ENCODE assay signal across 25 cellular contexts in the genomic region with DNA sequence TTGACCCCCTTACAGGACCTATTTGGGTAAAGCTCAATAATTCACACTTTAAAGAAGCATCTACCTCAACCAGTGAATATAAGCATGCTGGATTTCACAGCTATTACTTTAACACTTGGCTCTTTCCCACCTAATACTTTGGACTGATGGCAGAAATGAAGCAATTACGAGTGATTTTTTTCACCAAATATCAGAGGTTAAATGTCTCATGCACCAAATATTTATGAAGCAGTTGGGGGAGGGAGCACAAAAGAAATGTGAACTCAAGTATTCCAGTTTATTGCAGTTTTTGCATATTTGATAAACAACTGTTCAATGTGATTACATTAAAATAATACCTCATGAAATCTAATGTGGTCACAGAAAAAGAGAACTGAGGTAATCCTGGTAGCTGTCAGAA.
"Had no signal": no experiment of that assay in that cellular context is flagged by ENCODE, and none has a peak within 500 bp of the region (broad histone marks: within the 10 kb centered on the region; RNA-seq: fewer than 3 reads in every experiment).

No MANE protein-coding gene starts in this region.

- H3K27ac ChIP-seq: coronary artery, esophagus muscularis mucosa, hepatocyte, left ventricle myocardium inferior, neural progenitor cell, stomach, suprapubic skin, tibial nerve, VCaP had no signal

- H3K36me3 ChIP-seq: esophagus muscularis mucosa, left ventricle myocardium inferior, neural progenitor cell, stomach, suprapubic skin, tibial nerve had no signal

- DNase-seq: activated CD4-positive, alpha-beta T cell treated with anti-CD3 and anti-CD28 coated beads, Interleukin-2, amount 10 ng/mL, durations not matched to agents 7 days and 5 days; activated CD8-positive, alpha-beta memory T cell treated with anti-CD3 and anti-CD28 coated beads, Interleukin-2, amount 10 ng/mL, durations not matched to agents 7 days and 5 days; activated CD8-positive, alpha-beta T cell treated with anti-CD3 and anti-CD28 coated beads for 36 hours; activated effector memory CD4-positive, alpha-beta T cell treated with anti-CD3 and anti-CD28 coated beads, Interleukin-2, amount 50 U/mL, for 16 hours; activated naive CD4-positive, alpha-beta T cell treated with anti-CD3 and anti-CD28 coated beads, Interleukin-2, amount 10 ng/mL, durations not matched to agents 7 days and 5 days; activated naive CD8-positive, alpha-beta T cell treated with anti-CD3 and anti-CD28 coated beads, Interleukin-2, amount 50 U/mL, for 24 hours; activated T-cell treated with anti-CD3 and anti-CD28 coated beads for 4 hours; aorta; glutamatergic neuron; left ventricle myocardium inferior; naive thymus-derived CD8-positive, alpha-beta T cell; posterior cingulate gyrus; stimulated activated CD4-positive, alpha-beta T cell treated with anti-CD3 and anti-CD28 coated beads, Interleukin-15, amount 100 ng/mL, for 24 hours; stomach had no signal

- H3K9me3 ChIP-seq: esophagus muscularis mucosa, left ventricle myocardium inferior, stomach, suprapubic skin, tibial nerve had no signal

- H3K4me3 ChIP-seq: coronary artery, esophagus muscularis mucosa, hepatocyte, left ventricle myocardium inferior, neural progenitor cell, smooth muscle cell, stomach, suprapubic skin, tibial nerve had no signal

- H3K79me2 ChIP-seq: hepatocyte had no signal

- H3K4me2 ChIP-seq: hepatocyte, neural progenitor cell, smooth muscle cell had no signal

- ATAC-seq: activated CD4-positive, CD25-positive, alpha-beta regulatory T cell treated with anti-CD3 and anti-CD28 coated beads, Interleukin-2, amount 50 U/mL, for 24 hours; activated CD8-positive, alpha-beta memory T cell treated with anti-CD3 and anti-CD28 coated beads, Interleukin-2, amount 10 ng/mL, durations not matched to agents 7 days and 5 days; activated CD8-positive, alpha-beta T cell treated with anti-CD3 and anti-CD28 coated beads for 36 hours; activated naive CD8-positive, alpha-beta T cell treated with anti-CD3 and anti-CD28 coated beads, Interleukin-2, amount 50 U/mL, for 24 hours; naive thymus-derived CD8-positive, alpha-beta T cell; sciatic nerve; stimulated activated memory B cell treated with anti-CD40 and anti-IgM and Interleukin-4, amounts not matched to agents 10 μg/mL and 1 μg/mL and 100 μg/mL, for 72 hours had no signal

- H3K4me1 ChIP-seq: esophagus muscularis mucosa, left ventricle myocardium inferior, neural progenitor cell, stomach, suprapubic skin, tibial nerve had no signal

- H3K27me3 ChIP-seq: esophagus muscularis mucosa, hepatocyte, neural progenitor cell, stomach, suprapubic skin, tibial nerve had no signal

- H3K9ac ChIP-seq: neural progenitor cell had no signal

- H2AFZ ChIP-seq: hepatocyte, neural progenitor cell had no signal
